In genomic region chr2:150168596-150168995, GRCh38 we compare ENCODE assay signal across 17 cellular contexts.
DNase-seq lines count a peak whose midpoint lies in the region; ATAC-seq and TF ChIP-seq lines count a peak whose summit lies in the region.
"Had no signal": no experiment of that assay in that cellular context is flagged by ENCODE, and none has a peak within 500 bp of the region (broad histone marks: within the 10 kb centered on the region; RNA-seq: fewer than 3 reads in every experiment).

No MANE protein-coding gene starts in this region.

- intact Hi-C loops in CD8-positive, alpha-beta T cell (cut with DNase I, micrococcal nuclease) = no loop called here

- H3K27ac Mint-ChIP-seq in CD8-positive, alpha-beta T cell = no peak overlapping the region
- no peak overlapping the region for H3K27ac Mint-ChIP-seq in activated naive CD8-positive, alpha-beta T cell treated with anti-CD3 and anti-CD28 coated beads, Interleukin-2, amount 50 U/mL, for 24 hours
- H3K27ac Mint-ChIP-seq: B cell; immature natural killer cell; stimulated activated naive B cell treated with anti-CD40 and anti-IgM and Interleukin-4, amounts not matched to agents 10 μg/mL and 1 μg/mL and 100 μg/mL, for 72 hours had no signal

- 0 to 12% methylated on average over 1 of the region's 1 CpG for WGBS in GM23248 (ENCODE audit: low coverage in 1 of 2, low lambda C conversion rate in 2 of 2, missing lambda C conversion rate in 2 of 2), 2 experiments
- WGBS in smooth muscle cell (ENCODE audit: low lambda C conversion rate) = 32% methylated on average over 1 of the region's 1 CpG

- H3K36me3 ChIP-seq in GM23248 (ENCODE audit: low read depth) (no peaks in the 10 kb centered on the region), SJSA1 (no peaks in the 10 kb centered on the region), smooth muscle cell (ENCODE audit: low read depth) (no peaks in the 10 kb centered on the region)
- H3K36me3 ChIP-seq in CD8-positive, alpha-beta T cell (ENCODE audit: insufficient read depth, low read length) = no peaks in the 10 kb centered on the region
- H3K36me3 ChIP-seq: MG63 had no signal

- no peaks in the 10 kb centered on the region for H3K4me1 Mint-ChIP-seq in CD8-positive, alpha-beta T cell (ENCODE audit: low read depth)
- H3K4me1 Mint-ChIP-seq in activated naive CD8-positive, alpha-beta T cell treated with anti-CD3 and anti-CD28 coated beads, Interleukin-2, amount 50 U/mL, for 24 hours = no peaks in the 10 kb centered on the region
- H3K4me1 Mint-ChIP-seq: B cell; immature natural killer cell; stimulated activated naive B cell treated with anti-CD40 and anti-IgM and Interleukin-4, amounts not matched to agents 10 μg/mL and 1 μg/mL and 100 μg/mL, for 72 hours had no signal

- no peaks in the 10 kb centered on the region for H3K27me3 Mint-ChIP-seq in CD8-positive, alpha-beta T cell (ENCODE audit: low read depth)
- H3K27me3 Mint-ChIP-seq in activated naive CD8-positive, alpha-beta T cell treated with anti-CD3 and anti-CD28 coated beads, Interleukin-2, amount 50 U/mL, for 24 hours = no peaks in the 10 kb centered on the region
- H3K27me3 Mint-ChIP-seq: B cell; stimulated activated naive B cell treated with anti-CD40 and anti-IgM and Interleukin-4, amounts not matched to agents 10 μg/mL and 1 μg/mL and 100 μg/mL, for 72 hours had no signal

- H3K27ac ChIP-seq in GM23248 (peak overlapping the region; percentile 53), SJSA1 (0 out of 2 replicates have a peak overlapping the region, but pooled peaks have one; percentile 23), smooth muscle cell (ENCODE audit: low read depth) (peak overlapping the region; percentile 59)
- no peak overlapping the region for H3K27ac ChIP-seq in CD8-positive, alpha-beta T cell (ENCODE audit: low read depth, low read length)

- peaks cover 8% of the 10 kb centered on the region for H3K9me3 Mint-ChIP-seq in CD8-positive, alpha-beta T cell
- H3K9me3 Mint-ChIP-seq in activated naive CD8-positive, alpha-beta T cell treated with anti-CD3 and anti-CD28 coated beads, Interleukin-2, amount 50 U/mL, for 24 hours = peaks cover 21% of the 10 kb centered on the region

- CTCF ChIA-PET in CD8-positive, alpha-beta T cell (lab: Charles Lee) = no interaction called here

- H3K36me3 Mint-ChIP-seq in CD8-positive, alpha-beta T cell = no peaks in the 10 kb centered on the region
- H3K36me3 Mint-ChIP-seq in activated naive CD8-positive, alpha-beta T cell treated with anti-CD3 and anti-CD28 coated beads, Interleukin-2, amount 50 U/mL, for 24 hours (ENCODE audit: low read depth) = no peaks in the 10 kb centered on the region
- H3K36me3 Mint-ChIP-seq: immature natural killer cell; stimulated activated naive B cell treated with anti-CD40 and anti-IgM and Interleukin-4, amounts not matched to agents 10 μg/mL and 1 μg/mL and 100 μg/mL, for 72 hours had no signal

- no peaks in the 10 kb centered on the region for H3K9me2 ChIP-seq in GM23248 (ENCODE audit: insufficient read depth)

- H3K9me3 ChIP-seq in GM23248 (ENCODE audit: low read depth) (no peaks in the 10 kb centered on the region), SJSA1 (replicated peaks) (no peaks in the 10 kb centered on the region), smooth muscle cell (replicated peaks; ENCODE audit: low read depth) (no peaks in the 10 kb centered on the region)
- H3K9me3 ChIP-seq in CD8-positive, alpha-beta T cell (ENCODE audit: low read length) = no peaks in the 10 kb centered on the region
- H3K9me3 ChIP-seq: MG63 had no signal

- H2AFZ ChIP-seq in GM23248 (no peak overlapping the region), smooth muscle cell (ENCODE audit: low read depth) (no peak overlapping the region)

- TF ChIP-seq CTCF in fibroblast of pulmonary artery (IDR thresholded peaks at IDR 0.05; ENCODE audit: low read length, missing control alignments) (no peak), smooth muscle cell (IDR thresholded peaks at IDR 0.05; ENCODE audit: borderline replicate concordance, insufficient read depth, poor library complexity, severe bottlenecking) (no peak)
- TF ChIP-seq CTCF in CD8-positive, alpha-beta T cell (IDR thresholded peaks at IDR 0.05) = no peak

- DNase-seq in GM23248 (peak; percentile 45), SJSA1 (ENCODE audit: low read depth in 1 of 2, low spot score in 2 of 2) (peak in 1 of 2 experiments; percentile 9), fibroblast of pulmonary artery (ENCODE audit: low read depth) (peak; percentile 72), smooth muscle cell (lab: John Stamatoyannopoulos, UW; ENCODE audit: unreplicated experiment) (no peak)
- DNase-seq in CD8-positive, alpha-beta T cell = no peak
- no peak for DNase-seq in activated naive CD8-positive, alpha-beta T cell treated with anti-CD3 and anti-CD28 coated beads, Interleukin-2, amount 50 U/mL, for 24 hours
- DNase-seq: Caco-2; erythroblast; glutamatergic neuron; immature natural killer cell; NCI-H1694 treated with DMSO at 0.1 percent for 48 hours; stimulated activated naive B cell treated with anti-CD40 and anti-IgM and Interleukin-4, amounts not matched to agents 10 μg/mL and 1 μg/mL and 100 μg/mL, for 72 hours; trophoblast cell had no signal

- ATAC-seq in GM21367 (IDR thresholded peaks at IDR 0.05; ENCODE audit: unreplicated experiment) = no peak
- ATAC-seq in CD8-positive, alpha-beta T cell = no peak
- no peak for ATAC-seq in activated naive CD8-positive, alpha-beta T cell treated with anti-CD3 and anti-CD28 coated beads, Interleukin-2, amount 50 U/mL, for 24 hours
- ATAC-seq: stimulated activated naive B cell treated with anti-CD40 and anti-IgM and Interleukin-4, amounts not matched to agents 10 μg/mL and 1 μg/mL and 100 μg/mL, for 72 hours had no signal

- H3K27me3 ChIP-seq in GM23248 (replicated peaks; ENCODE audit: insufficient read depth) = no peaks in the 10 kb centered on the region
- H3K27me3 ChIP-seq in SJSA1 (replicated peaks) = no peaks in the 10 kb centered on the region
- H3K27me3 ChIP-seq in smooth muscle cell (ENCODE audit: low read depth) = no peaks in the 10 kb centered on the region
- no peaks in the 10 kb centered on the region for H3K27me3 ChIP-seq in CD8-positive, alpha-beta T cell (ENCODE audit: insufficient read depth, low read length)
- H3K27me3 ChIP-seq: MG63 had no signal

- H4K20me1 ChIP-seq in GM23248 (ENCODE audit: insufficient read depth) (no peaks in the 10 kb centered on the region), smooth muscle cell (ENCODE audit: low read depth) (no peaks in the 10 kb centered on the region)

- H3K4me2 ChIP-seq in GM23248 (ENCODE audit: unreplicated experiment) (peak overlapping the region; percentile 20), smooth muscle cell (peak overlapping the region; percentile 50)

- H3K79me2 ChIP-seq in GM23248 (ENCODE audit: insufficient read depth) = no peaks in the 10 kb centered on the region
- no peaks in the 10 kb centered on the region for H3K79me2 ChIP-seq in smooth muscle cell (ENCODE audit: low read depth)

- H3K4me1 ChIP-seq in GM23248 (ENCODE audit: insufficient read depth) = peaks cover 26% of the 10 kb centered on the region
- H3K4me1 ChIP-seq in SJSA1 (replicated peaks) = peaks cover 37% of the 10 kb centered on the region
- H3K4me1 ChIP-seq in smooth muscle cell (ENCODE audit: low read depth) = peaks cover 7% of the 10 kb centered on the region
- H3K4me1 ChIP-seq in CD8-positive, alpha-beta T cell (ENCODE audit: insufficient read depth, low read length) = no peaks in the 10 kb centered on the region

- POLR2A ChIA-PET in CD8-positive, alpha-beta T cell (lab: Charles Lee) = no interaction called here

- peaks cover 28% of the 10 kb centered on the region for H3F3A ChIP-seq in GM23248 (ENCODE audit: insufficient read depth)
- H3F3A ChIP-seq in smooth muscle cell (ENCODE audit: low read depth) = no peaks in the 10 kb centered on the region

- H3K9ac ChIP-seq in GM23248 (no peak overlapping the region), smooth muscle cell (ENCODE audit: low read depth) (no peak overlapping the region)

- H3K4me3 ChIP-seq in GM23248 (no peak overlapping the region), SJSA1 (no peak overlapping the region), fibroblast of pulmonary artery (replicated peaks; ENCODE audit: low read depth, low read length) (no peak overlapping the region), smooth muscle cell (no peak overlapping the region)
- H3K4me3 ChIP-seq in CD8-positive, alpha-beta T cell (ENCODE audit: low read depth, low read length) = no peak overlapping the region
- H3K4me3 ChIP-seq: lung, MG63 had no signal

- in situ Hi-C loops in GM23248 (cut with MboI) = no loop called here

- H3K4me3 Mint-ChIP-seq in CD8-positive, alpha-beta T cell = no peak overlapping the region
- H3K4me3 Mint-ChIP-seq in activated naive CD8-positive, alpha-beta T cell treated with anti-CD3 and anti-CD28 coated beads, Interleukin-2, amount 50 U/mL, for 24 hours = no peak overlapping the region
- H3K4me3 Mint-ChIP-seq: B cell; immature natural killer cell; stimulated activated naive B cell treated with anti-CD40 and anti-IgM and Interleukin-4, amounts not matched to agents 10 μg/mL and 1 μg/mL and 100 μg/mL, for 72 hours had no signal

Comparison
In these comparisons a context has a peak if more than half of its experiments do, and no peak if none do; other contexts are left out.
1. DNase-seq: peak in GM23248 (single experiment) and fibroblast of pulmonary artery (single experiment); none in smooth muscle cell (single experiment), CD8-positive, alpha-beta T cell (0 of 7) and activated naive CD8-positive, alpha-beta T cell treated with anti-CD3 and anti-CD28 coated beads, Interleukin-2, amount 50 U/mL, for 24 hours (single experiment).